Comparison of ENCODE assay signal across 19 cellular contexts in genomic region chr19:8640402-8641004, GRCh38. TPM values are rescaled to one million over a fixed set of nuclear protein-coding genes. Genes with fewer than 3 reads are reported as not detected.
DNase-seq lines count a peak whose midpoint lies in the region; ATAC-seq and TF ChIP-seq lines count a peak whose summit lies in the region.
"Had no signal": no experiment of that assay in that cellular context is flagged by ENCODE, and none has a peak within 500 bp of the region (broad histone marks: within the 10 kb centered on the region; RNA-seq: fewer than 3 reads in every experiment).

No MANE protein-coding gene starts in this region.

- H3K27ac Mint-ChIP-seq in dendritic cell treated with granulocyte-macrophage colony-stimulating factor and Interleukin-4, amounts not matched to agents 40 ng/mL and 50 ng/mL, for 4 days: peak overlapping the region; percentile 76
- no peak overlapping the region for H3K27ac Mint-ChIP-seq in activated CD8-positive, alpha-beta T cell treated with anti-CD3 and anti-CD28 coated beads for 36 hours
- H3K27ac Mint-ChIP-seq: activated CD8-positive, alpha-beta memory T cell treated with anti-CD3 and anti-CD28 coated beads, Interleukin-2, amount 10 ng/mL, durations not matched to agents 7 days and 5 days; mesothelial cell of epicardium had no signal

- no peaks in the 10 kb centered on the region for H3K36me3 Mint-ChIP-seq in dendritic cell treated with granulocyte-macrophage colony-stimulating factor and Interleukin-4, amounts not matched to agents 40 ng/mL and 50 ng/mL, for 4 days (ENCODE audit: low read depth)
- H3K36me3 Mint-ChIP-seq in activated CD8-positive, alpha-beta T cell treated with anti-CD3 and anti-CD28 coated beads for 36 hours (ENCODE audit: low read depth): no peaks in the 10 kb centered on the region
- H3K36me3 Mint-ChIP-seq: activated CD8-positive, alpha-beta memory T cell treated with anti-CD3 and anti-CD28 coated beads, Interleukin-2, amount 10 ng/mL, durations not matched to agents 7 days and 5 days; mesothelial cell of epicardium had no signal

- peaks cover 76% of the 10 kb centered on the region for H3K4me1 Mint-ChIP-seq in dendritic cell treated with granulocyte-macrophage colony-stimulating factor and Interleukin-4, amounts not matched to agents 40 ng/mL and 50 ng/mL, for 4 days (ENCODE audit: low read depth)
- H3K4me1 Mint-ChIP-seq in activated CD8-positive, alpha-beta T cell treated with anti-CD3 and anti-CD28 coated beads for 36 hours (ENCODE audit: low read depth): peaks cover 5% of the 10 kb centered on the region
- H3K4me1 Mint-ChIP-seq: mesothelial cell of epicardium had no signal

- no peaks in the 10 kb centered on the region for H3K27me3 Mint-ChIP-seq in dendritic cell treated with granulocyte-macrophage colony-stimulating factor and Interleukin-4, amounts not matched to agents 40 ng/mL and 50 ng/mL, for 4 days
- no peaks in the 10 kb centered on the region for H3K27me3 Mint-ChIP-seq in activated CD8-positive, alpha-beta T cell treated with anti-CD3 and anti-CD28 coated beads for 36 hours

- no peak overlapping the region for H3K4me3 ChIP-seq in lung
- H3K4me3 ChIP-seq: GM12878 had no signal

- H3K36me3 ChIP-seq in lung (ENCODE audit: control insufficient read depth in 2 of 2, insufficient read depth in 2 of 2, low read length in 2 of 2): no peaks in the 10 kb centered on the region

- WGBS in lung, 2 donors: 31 to 47% methylated on average over 12 of the region's 12 CpGs

- H3K4me3 Mint-ChIP-seq in dendritic cell treated with granulocyte-macrophage colony-stimulating factor and Interleukin-4, amounts not matched to agents 40 ng/mL and 50 ng/mL, for 4 days: no peak overlapping the region
- H3K4me3 Mint-ChIP-seq in activated CD8-positive, alpha-beta T cell treated with anti-CD3 and anti-CD28 coated beads for 36 hours: no peak overlapping the region
- H3K4me3 Mint-ChIP-seq: activated CD8-positive, alpha-beta memory T cell treated with anti-CD3 and anti-CD28 coated beads, Interleukin-2, amount 10 ng/mL, durations not matched to agents 7 days and 5 days; mesothelial cell of epicardium had no signal

- intact Hi-C loops in dendritic cell treated with granulocyte-macrophage colony-stimulating factor and Interleukin-4, amounts not matched to agents 40 ng/mL and 50 ng/mL, for 4 days (cut with micrococcal nuclease): loop anchor here (10.0 kb wide), 1 partner anchor 46 kb away; no protein-coding TSS in a partner anchor
- intact Hi-C loops in activated CD8-positive, alpha-beta T cell treated with anti-CD3 and anti-CD28 coated beads for 36 hours (cut with micrococcal nuclease): no loop called here

- H3K9me3 ChIP-seq in lung (ENCODE audit: control insufficient read depth in 2 of 2, insufficient read depth in 1 of 2, low read length in 1 of 2): peaks cover 0 to 8% of the 10 kb centered on the region in 2 donors

- H3K9me3 Mint-ChIP-seq in dendritic cell treated with granulocyte-macrophage colony-stimulating factor and Interleukin-4, amounts not matched to agents 40 ng/mL and 50 ng/mL, for 4 days: no peaks in the 10 kb centered on the region
- peaks cover 3% of the 10 kb centered on the region for H3K9me3 Mint-ChIP-seq in activated CD8-positive, alpha-beta T cell treated with anti-CD3 and anti-CD28 coated beads for 36 hours

- CTCF ChIA-PET in activated CD8-positive, alpha-beta T cell treated with anti-CD3 and anti-CD28 coated beads for 36 hours (lab: Charles Lee): interaction anchor here (1.6 to 5.8 kb wide), 3 partner anchors 24 to 287 kb away, joined by 5 to 62 read pairs (median 8); partner anchors contain the start of gene MYO1F

- TF ChIP-seq CTCF in lung (IDR thresholded peaks at IDR 0.05; ENCODE audit: control extremely low read depth, extremely low read depth): no peak
- no peak for TF ChIP-seq CTCF in activated CD8-positive, alpha-beta T cell treated with anti-CD3 and anti-CD28 coated beads for 36 hours (IDR thresholded peaks at IDR 0.05)

- peak; percentile 6 for DNase-seq in NCI-H1694 treated with DMSO at 0.1 percent for 48 hours (lab: John Stamatoyannopoulos, UW)
- no peak for DNase-seq in NCI-H1694 (lab: John Stamatoyannopoulos, UW)
- peak; percentile 54 for DNase-seq in lung (ENCODE audit: low spot score)
- no peak for DNase-seq in activated CD8-positive, alpha-beta T cell treated with anti-CD3 and anti-CD28 coated beads for 36 hours
- DNase-seq in stimulated activated naive CD4-positive, alpha-beta T cell (lab: John Stamatoyannopoulos, UW): no peak
- DNase-seq: activated CD8-positive, alpha-beta memory T cell treated with anti-CD3 and anti-CD28 coated beads, Interleukin-2, amount 10 ng/mL, durations not matched to agents 7 days and 5 days; effector memory CD4-positive, alpha-beta T cell; IMR-90; NCI-H2081; T-helper 9 cell had no signal

- no peak for ATAC-seq in lung (ENCODE audit: insufficient read depth, low FRiP score)
- no peak for ATAC-seq in GM18517 (IDR thresholded peaks at IDR 0.05; ENCODE audit: unreplicated experiment)
- no peak for ATAC-seq in activated CD8-positive, alpha-beta T cell treated with anti-CD3 and anti-CD28 coated beads for 36 hours
- no peak for ATAC-seq in HG03565 (IDR thresholded peaks at IDR 0.05; ENCODE audit: unreplicated experiment)
- ATAC-seq: activated CD8-positive, alpha-beta memory T cell treated with anti-CD3 and anti-CD28 coated beads, Interleukin-2, amount 10 ng/mL, durations not matched to agents 7 days and 5 days; GM12878 had no signal

- no peak overlapping the region for H3K27ac ChIP-seq in lung (ENCODE audit: low read depth in 1 of 2, low read length in 1 of 2)
- H3K27ac ChIP-seq: 22Rv1 had no signal

- no peaks in the 10 kb centered on the region for H3K27me3 ChIP-seq in lung (ENCODE audit: control insufficient read depth, insufficient read depth)

- POLR2A ChIA-PET in activated CD8-positive, alpha-beta T cell treated with anti-CD3 and anti-CD28 coated beads for 36 hours (lab: Charles Lee): no interaction called here

- peaks cover 0 to 5% of the 10 kb centered on the region in 2 donors for H3K4me1 ChIP-seq in lung (ENCODE audit: control insufficient read depth in 2 of 2, insufficient read depth in 2 of 2, low read length in 2 of 2)

RNA-seq across cellular contexts. Expression of gene NFILZ, which starts 10.1 kb away (rescaled TPM):
- not detected for total RNA-seq in lung
- not detected for polyA plus RNA-seq in lung
- not detected for total RNA-seq in activated CD8-positive, alpha-beta T cell treated with anti-CD3 and anti-CD28 coated beads for 36 hours
- total RNA-seq: activated CD8-positive, alpha-beta memory T cell treated with anti-CD3 and anti-CD28 coated beads, Interleukin-2, amount 10 ng/mL, durations not matched to agents 7 days and 5 days; GM12878; H4; IMR-90; mesothelial cell of epicardium; OCI-LY7; renal cortical epithelial cell had no signal
- polyA plus RNA-seq: GM12878, IMR-90 had no signal

RNA-seq across cellular contexts. Expression of gene ADAMTS10, which starts 30.0 kb away (rescaled TPM):
- 10 to 100 TPM; 13.1 to 44.1 TPM for total RNA-seq in lung
- 10 to 100 TPM in 1 of 2 donors, 1 to 10 TPM in 1; 9.1 to 17.5 TPM for polyA plus RNA-seq in lung
- total RNA-seq in activated CD8-positive, alpha-beta T cell treated with anti-CD3 and anti-CD28 coated beads for 36 hours: 1 to 10 TPM; 3.7 to 4.0 TPM
- total RNA-seq: OCI-LY7 had no signal

RNA-seq across cellular contexts. Expression of gene ACTL9, which starts 58.1 kb away (rescaled TPM):
- not detected for total RNA-seq in lung
- not detected for polyA plus RNA-seq in lung
- not detected for total RNA-seq in activated CD8-positive, alpha-beta T cell treated with anti-CD3 and anti-CD28 coated beads for 36 hours
- total RNA-seq: activated CD8-positive, alpha-beta memory T cell treated with anti-CD3 and anti-CD28 coated beads, Interleukin-2, amount 10 ng/mL, durations not matched to agents 7 days and 5 days; GM12878; H4; IMR-90; mesothelial cell of epicardium; OCI-LY7; renal cortical epithelial cell had no signal
- polyA plus RNA-seq: GM12878, IMR-90 had no signal

Comparison
In these comparisons a context has a peak if more than half of its experiments do, and no peak if none do; other contexts are left out.
1. DNase-seq: peak in NCI-H1694 treated with DMSO at 0.1 percent for 48 hours (single experiment) and lung (single experiment); none in NCI-H1694 (single experiment), activated CD8-positive, alpha-beta T cell treated with anti-CD3 and anti-CD28 coated beads for 36 hours (single experiment) and stimulated activated naive CD4-positive, alpha-beta T cell (0 of 6).